In the genomic region with DNA sequence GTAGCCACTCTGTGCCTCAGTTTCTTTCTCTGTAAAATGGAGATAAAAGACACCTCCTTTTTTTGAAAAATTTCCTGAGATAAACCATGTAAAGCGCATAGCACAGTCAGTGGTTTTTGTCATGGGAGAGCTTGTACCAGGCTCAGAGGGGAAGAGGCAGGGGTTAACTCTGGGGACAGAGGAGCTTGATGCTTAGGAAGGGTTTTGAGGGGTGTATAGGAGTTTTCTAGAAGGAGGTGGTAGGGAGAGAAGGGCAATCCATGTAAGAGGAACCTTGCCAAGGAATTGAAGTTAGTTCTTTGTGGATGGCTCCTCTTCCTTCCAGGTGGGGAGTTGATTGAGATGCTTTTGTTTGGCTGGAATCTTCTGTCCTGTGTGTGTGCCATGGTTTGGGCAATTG, we compare ENCODE assay signal across 15 cellular contexts.
DNase-seq lines count a peak whose midpoint lies in the region; ATAC-seq and TF ChIP-seq lines count a peak whose summit lies in the region.
"Had no signal": no experiment of that assay in that cellular context is flagged by ENCODE, and none has a peak within 500 bp of the region (broad histone marks: within the 10 kb centered on the region; RNA-seq: fewer than 3 reads in every experiment).

No MANE protein-coding gene starts in this region.

- H3K9me2 ChIP-seq in MM.1S (replicated peaks; ENCODE audit: insufficient read depth, low read length) = no peaks in the 10 kb centered on the region

- no peak overlapping the region for H3K56ac ChIP-seq in mesendoderm (ENCODE audit: low read length)

- H3K27me3 Mint-ChIP-seq in activated B cell treated with CpG ODN at 0.5 μM for 24 hours (peaks cover 15% of the 10 kb centered on the region), nephron progenitor cell (ENCODE audit: low read depth, poor library complexity) (peaks cover 31% of the 10 kb centered on the region)
- H3K27me3 Mint-ChIP-seq: CD4-positive, alpha-beta memory T cell had no signal

- TF ChIP-seq CTCF in MM.1S (IDR thresholded peaks at IDR 0.05; ENCODE audit: low read length) = no peak
- no peak for TF ChIP-seq CTCF in activated B cell treated with CpG ODN at 0.5 μM for 24 hours (IDR thresholded peaks at IDR 0.05)
- TF ChIP-seq CTCF in nephron progenitor cell (IDR thresholded peaks at IDR 0.05) = no peak
- no peak for TF ChIP-seq CTCF in testis (IDR thresholded peaks at IDR 0.05)

- ATAC-seq in activated B cell treated with CpG ODN at 0.5 μM for 24 hours (ENCODE audit: low read depth) (no peak), HG02852 (IDR thresholded peaks at IDR 0.05; ENCODE audit: unreplicated experiment) (no peak)

- H3K4ac ChIP-seq in mesendoderm (ENCODE audit: low read depth, low read length) = no peak overlapping the region

- intact Hi-C loops in activated B cell treated with CpG ODN at 0.5 μM for 24 hours (cut with micrococcal nuclease) = loop anchor here (2.0 kb wide), 2 partner anchors 74 to 238 kb away; no protein-coding TSS in a partner anchor
- intact Hi-C loops in testis (cut with DNase I; ENCODE audit: low total_unique reads) = no loop called here

- POLR2A ChIA-PET in activated B cell treated with CpG ODN at 0.5 μM for 24 hours (lab: Charles Lee) = no interaction called here

- no peaks in the 10 kb centered on the region for H3K9me3 ChIP-seq in MM.1S (replicated peaks; ENCODE audit: insufficient read depth, low read length)
- H3K9me3 ChIP-seq in testis = no peaks in the 10 kb centered on the region

- H3K36me3 Mint-ChIP-seq in activated B cell treated with CpG ODN at 0.5 μM for 24 hours (ENCODE audit: low read depth) = no peaks in the 10 kb centered on the region
- no peaks in the 10 kb centered on the region for H3K36me3 Mint-ChIP-seq in nephron progenitor cell (ENCODE audit: low read depth)
- H3K36me3 Mint-ChIP-seq: CD4-positive, alpha-beta memory T cell had no signal

- DNase-seq in MM.1S (no peak), activated B cell treated with CpG ODN at 0.5 μM for 24 hours (no peak), nephron progenitor cell (no peak), testis (no peak), mesendoderm (no peak), GF-D8 (lab: John Stamatoyannopoulos, UW) (no peak)
- DNase-seq: CD4-positive, alpha-beta memory T cell; DMS79; HFFc6; NCI-H187; NK-92 treated with Interleukin-12 subunit alpha and Interleukin-12 subunit beta, amount 100 ng/mL, for 24 hours had no signal

- no peak overlapping the region for H2AK5ac ChIP-seq in mesendoderm (ENCODE audit: low read length)

- peak overlapping the region; percentile 31; the same call in 1 of the 2 replicates for H3K27ac ChIP-seq in MM.1S (ENCODE audit: low read length)
- H3K27ac ChIP-seq in testis = peak overlapping the region; percentile 7 to 61
- H3K27ac ChIP-seq in mesendoderm (ENCODE audit: low read depth, low read length) = no peak overlapping the region
- H3K27ac ChIP-seq: HL-60 had no signal

- H3K9me3 Mint-ChIP-seq in activated B cell treated with CpG ODN at 0.5 μM for 24 hours = no peaks in the 10 kb centered on the region
- no peaks in the 10 kb centered on the region for H3K9me3 Mint-ChIP-seq in nephron progenitor cell
- H3K9me3 Mint-ChIP-seq: CD4-positive, alpha-beta memory T cell; HFFc6; IgD-negative memory B cell; T-helper 1 cell treated with Interleukin-12 subunit alpha and Interleukin-12 subunit beta and Interleukin-4 antibody, amounts not matched to agents 30 μg/mL and 1 μg/mL, for 36 hours had no signal

- H3K4me1 Mint-ChIP-seq in activated B cell treated with CpG ODN at 0.5 μM for 24 hours (peaks cover 15% of the 10 kb centered on the region), nephron progenitor cell (peaks cover 74% of the 10 kb centered on the region)
- H3K4me1 Mint-ChIP-seq: CD4-positive, alpha-beta memory T cell had no signal

- H3K4me2 ChIP-seq in MM.1S (ENCODE audit: low read depth, low read length) (peak overlapping the region; percentile 76; the same call in 1 of the 2 replicates), mesendoderm (ENCODE audit: low read length) (no peak overlapping the region)

- no peak overlapping the region for H2AFZ ChIP-seq in MM.1S (ENCODE audit: low read length)

- H3K23ac ChIP-seq in mesendoderm (ENCODE audit: low read length) = no peak overlapping the region

- H3K9ac ChIP-seq in MM.1S (ENCODE audit: low read length) (no peak overlapping the region), mesendoderm (ENCODE audit: low read length) (no peak overlapping the region)

- no peak overlapping the region for H2BK5ac ChIP-seq in mesendoderm (ENCODE audit: low read length)

- H3K36me3 ChIP-seq in MM.1S (replicated peaks; ENCODE audit: insufficient read depth, low read length) (no peaks in the 10 kb centered on the region), testis (ENCODE audit: low read depth, missing control alignments) (no peaks in the 10 kb centered on the region), mesendoderm (ENCODE audit: control insufficient read depth, insufficient read depth, low read length) (no peaks in the 10 kb centered on the region)

- H3K79me2 ChIP-seq in MM.1S (ENCODE audit: low read length) (no peaks in the 10 kb centered on the region), mesendoderm (ENCODE audit: control insufficient read depth, insufficient read depth, low read length) (no peaks in the 10 kb centered on the region)

- peaks cover 5% of the 10 kb centered on the region; the same call in 1 of the 2 replicates for H3F3A ChIP-seq in MM.1S (ENCODE audit: insufficient read depth, low read length)

- no peaks in the 10 kb centered on the region for H3K79me1 ChIP-seq in mesendoderm (ENCODE audit: low read length)

- no peak overlapping the region for H4K8ac ChIP-seq in mesendoderm (ENCODE audit: low read depth, low read length)

- 91 to 97% methylated on average over 1 of the region's 1 CpG for WGBS in testis, 2 donors
- no CpG with 5 or more reads among the region's 1 CpG for WGBS in mesendoderm (ENCODE audit: extremely low coverage, insufficient coverage, low lambda C conversion rate)

- H2BK15ac ChIP-seq in mesendoderm (replicated peaks; ENCODE audit: low read depth) = no peak overlapping the region

- TF ChIP-seq POLR2A in testis (IDR thresholded peaks at IDR 0.05) = no peak

- CTCF ChIA-PET in activated B cell treated with CpG ODN at 0.5 μM for 24 hours (lab: Charles Lee) = interaction anchor here (1.3 to 3.2 kb wide), 4 partner anchors 10 to 132 kb away, joined by 3 to 22 read pairs (median 8); partner anchors contain the start of gene GSE1

- H3K27me3 ChIP-seq in MM.1S (replicated peaks; ENCODE audit: insufficient read depth, low read length) (peaks cover 3% of the 10 kb centered on the region; the same call in 1 of the 2 replicates), testis (no peaks in the 10 kb centered on the region), mesendoderm (ENCODE audit: insufficient read depth, low read length, poor library complexity) (no peaks in the 10 kb centered on the region)

- H2BK120ac ChIP-seq in mesendoderm (ENCODE audit: low read depth, low read length) = no peak overlapping the region

- no peak overlapping the region for H3K4me3 ChIP-seq in MM.1S (ENCODE audit: low read length)
- H3K4me3 ChIP-seq in testis = no peak overlapping the region
- H3K4me3 ChIP-seq in mesendoderm (ENCODE audit: low read length) = no peak overlapping the region

- 0 out of 2 replicates have a peak, but pooled peaks cover 4% of the 10 kb centered on the region for H3K4me1 ChIP-seq in MM.1S (ENCODE audit: low read length)
- H3K4me1 ChIP-seq in testis = peaks cover 7% of the 10 kb centered on the region
- H3K4me1 ChIP-seq in mesendoderm (ENCODE audit: control insufficient read depth, low read depth, low read length) = no peaks in the 10 kb centered on the region

- H4K20me1 ChIP-seq in MM.1S (ENCODE audit: insufficient read depth, low read length) = no peaks in the 10 kb centered on the region

- H3K18ac ChIP-seq in mesendoderm (ENCODE audit: low read length) = no peak overlapping the region

- H3K4me3 Mint-ChIP-seq in activated B cell treated with CpG ODN at 0.5 μM for 24 hours (peak overlapping the region; percentile 19), nephron progenitor cell (peak overlapping the region; percentile 45)
- H3K4me3 Mint-ChIP-seq: CD4-positive, alpha-beta memory T cell; HFFc6; T-helper 1 cell treated with Interleukin-12 subunit alpha and Interleukin-12 subunit beta and Interleukin-4 antibody, amounts not matched to agents 30 μg/mL and 1 μg/mL, for 36 hours had no signal

- H3K27ac Mint-ChIP-seq in activated B cell treated with CpG ODN at 0.5 μM for 24 hours = no peak overlapping the region
- peak overlapping the region; percentile 52 for H3K27ac Mint-ChIP-seq in nephron progenitor cell
- H3K27ac Mint-ChIP-seq: CD4-positive, alpha-beta memory T cell; HFFc6; T-helper 1 cell treated with Interleukin-12 subunit alpha and Interleukin-12 subunit beta and Interleukin-4 antibody, amounts not matched to agents 30 μg/mL and 1 μg/mL, for 36 hours had no signal

- no peak overlapping the region for H4K5ac ChIP-seq in mesendoderm (ENCODE audit: low read length)
